Comparison of ENCODE assay signal across 15 cellular contexts in genomic region chr17:80618304-80618703, GRCh38.
DNase-seq lines count a peak whose midpoint lies in the region; ATAC-seq and TF ChIP-seq lines count a peak whose summit lies in the region.
"Had no signal": no experiment of that assay in that cellular context is flagged by ENCODE, and none has a peak within 500 bp of the region (broad histone marks: within the 10 kb centered on the region; RNA-seq: fewer than 3 reads in every experiment).

No MANE protein-coding gene starts in this region.

- H3K27ac ChIP-seq in angular gyrus (ENCODE audit: low read depth, low read length) = peak overlapping the region; percentile 24

- no peak for ATAC-seq in stimulated activated naive B cell treated with anti-CD40 and anti-IgM and Interleukin-4, amounts not matched to agents 10 μg/mL and 1 μg/mL and 100 μg/mL, for 72 hours (replicated peaks)
- ATAC-seq: Panc1 had no signal

- peaks cover 4% of the 10 kb centered on the region for H3K36me3 Mint-ChIP-seq in T-helper 2 cell treated with Interferon-gamma antibody and Interleukin-4, amounts not matched to agents 5 μg/mL and 100 μg/mL, for 36 hours (ENCODE audit: low read depth)
- peaks cover 0 to 9% of the 10 kb centered on the region in 2 donors for H3K36me3 Mint-ChIP-seq in stimulated activated naive B cell treated with anti-CD40 and anti-IgM and Interleukin-4, amounts not matched to agents 10 μg/mL and 1 μg/mL and 100 μg/mL, for 72 hours
- H3K36me3 Mint-ChIP-seq in mesothelial cell of epicardium = no peaks in the 10 kb centered on the region

- DNase-seq in T-helper 2 cell treated with Interferon-gamma antibody and Interleukin-4, amounts not matched to agents 5 μg/mL and 100 μg/mL, for 36 hours (ENCODE audit: low spot score) = no peak
- no peak for DNase-seq in T-helper 2 cell
- DNase-seq in stimulated activated CD4-positive, alpha-beta T cell treated with anti-CD3 and anti-CD28 coated beads, Interleukin-4, amount 100 ng/mL, for 24 hours = peak; percentile 30
- DNase-seq in stimulated activated CD4-positive, alpha-beta T cell treated with anti-CD3 and anti-CD28 coated beads, Interleukin-12 subunit alpha, Interleukin-12 subunit beta, amount 100 ng/mL, for 4 hours = no peak
- no peak for DNase-seq in stimulated activated naive B cell treated with anti-CD40 and anti-IgM and Interleukin-4, amounts not matched to agents 10 μg/mL and 1 μg/mL and 100 μg/mL, for 72 hours
- no peak for DNase-seq in mesothelial cell of epicardium (ENCODE audit: low spot score in 2 of 2, unreplicated experiment in 2 of 2)
- no peak for DNase-seq in NCI-H69 (lab: John Stamatoyannopoulos, UW)
- DNase-seq: DMS79, Kasumi-1, NCI-H187 treated with DMSO at 0.1 percent for 48 hours, NCI-H446, NCI-H748 treated with DMSO at 0.1 percent for 48 hours had no signal

- no peaks in the 10 kb centered on the region for H3K27me3 Mint-ChIP-seq in T-helper 2 cell treated with Interferon-gamma antibody and Interleukin-4, amounts not matched to agents 5 μg/mL and 100 μg/mL, for 36 hours (ENCODE audit: low read depth)
- H3K27me3 Mint-ChIP-seq in stimulated activated naive B cell treated with anti-CD40 and anti-IgM and Interleukin-4, amounts not matched to agents 10 μg/mL and 1 μg/mL and 100 μg/mL, for 72 hours = no peaks in the 10 kb centered on the region
- H3K27me3 Mint-ChIP-seq in mesothelial cell of epicardium (ENCODE audit: low read depth) = no peaks in the 10 kb centered on the region

- no peak for TF ChIP-seq CTCF in mesothelial cell of epicardium (IDR thresholded peaks at IDR 0.05; ENCODE audit: unreplicated experiment)

- H3K4me1 Mint-ChIP-seq in T-helper 2 cell treated with Interferon-gamma antibody and Interleukin-4, amounts not matched to agents 5 μg/mL and 100 μg/mL, for 36 hours (ENCODE audit: low read depth) = peaks cover 51% of the 10 kb centered on the region
- peaks cover 24 to 49% of the 10 kb centered on the region in 2 donors for H3K4me1 Mint-ChIP-seq in stimulated activated naive B cell treated with anti-CD40 and anti-IgM and Interleukin-4, amounts not matched to agents 10 μg/mL and 1 μg/mL and 100 μg/mL, for 72 hours
- peaks cover 10% of the 10 kb centered on the region for H3K4me1 Mint-ChIP-seq in mesothelial cell of epicardium
- H3K4me1 Mint-ChIP-seq: CD14-positive monocyte had no signal

- H3K4me3 Mint-ChIP-seq in T-helper 2 cell treated with Interferon-gamma antibody and Interleukin-4, amounts not matched to agents 5 μg/mL and 100 μg/mL, for 36 hours = no peak overlapping the region
- H3K4me3 Mint-ChIP-seq in stimulated activated naive B cell treated with anti-CD40 and anti-IgM and Interleukin-4, amounts not matched to agents 10 μg/mL and 1 μg/mL and 100 μg/mL, for 72 hours = no peak overlapping the region
- H3K4me3 Mint-ChIP-seq in mesothelial cell of epicardium = no peak overlapping the region
- H3K4me3 Mint-ChIP-seq: CD14-positive monocyte had no signal

- no peaks in the 10 kb centered on the region for H3K9me3 Mint-ChIP-seq in T-helper 2 cell treated with Interferon-gamma antibody and Interleukin-4, amounts not matched to agents 5 μg/mL and 100 μg/mL, for 36 hours
- H3K9me3 Mint-ChIP-seq in stimulated activated naive B cell treated with anti-CD40 and anti-IgM and Interleukin-4, amounts not matched to agents 10 μg/mL and 1 μg/mL and 100 μg/mL, for 72 hours = no peaks in the 10 kb centered on the region
- no peaks in the 10 kb centered on the region for H3K9me3 Mint-ChIP-seq in mesothelial cell of epicardium
- H3K9me3 Mint-ChIP-seq: CD14-positive monocyte had no signal

- H3K27ac Mint-ChIP-seq in T-helper 2 cell treated with Interferon-gamma antibody and Interleukin-4, amounts not matched to agents 5 μg/mL and 100 μg/mL, for 36 hours = peak overlapping the region; percentile 11
- H3K27ac Mint-ChIP-seq in stimulated activated naive B cell treated with anti-CD40 and anti-IgM and Interleukin-4, amounts not matched to agents 10 μg/mL and 1 μg/mL and 100 μg/mL, for 72 hours = peak overlapping the region; percentile 20
- no peak overlapping the region for H3K27ac Mint-ChIP-seq in mesothelial cell of epicardium
- H3K27ac Mint-ChIP-seq: CD14-positive monocyte had no signal
